Comparison of ENCODE assay signal across 2 cellular contexts in genomic region chr17:44598932-44599297, GRCh38.
A peak's percentile ranks its signal among the peaks of the same experiment; 100 is the strongest.
TF ChIP-seq lines count a peak whose summit lies in the region.

No MANE protein-coding gene starts in this region.

TF ChIP-seq in A549, 52 proteins besides CTCF, POLR2A, EP300 and RAD21:
- TF ChIP-seq HOXB5 (CRISPR knock-in tag; IDR thresholded peaks at IDR 0.05): no peak
- peak; percentile 96 for TF ChIP-seq ZC3H11A (IDR thresholded peaks at IDR 0.05)

TF ChIP-seq in IMR-90, 13 proteins besides CTCF, POLR2A, EP300 and RAD21:
- TF ChIP-seq RCOR1 (IDR thresholded peaks at IDR 0.05; ENCODE audit: insufficient replicate concordance, low read length) (no peak), CHD1 (IDR thresholded peaks at IDR 0.05; ENCODE audit: low read depth, low read length) (no peak), FOS (IDR thresholded peaks at IDR 0.05; ENCODE audit: low read depth, low read length) (no peak), MXI1 (IDR thresholded peaks at IDR 0.05; ENCODE audit: borderline replicate concordance, low read depth, low read length) (no peak), BHLHE40 (IDR thresholded peaks at IDR 0.05; ENCODE audit: low read depth, low read length) (no peak), CEBPB (IDR thresholded peaks at IDR 0.05; ENCODE audit: low read depth, low read length) (no peak), MAZ (IDR thresholded peaks at IDR 0.05; ENCODE audit: borderline replicate concordance, low read depth, low read length) (no peak), SMC3 (IDR thresholded peaks at IDR 0.05; ENCODE audit: low read depth, low read length) (no peak), USF2 (IDR thresholded peaks at IDR 0.05; ENCODE audit: low read depth, low read length) (no peak), NFE2L2 (IDR thresholded peaks at IDR 0.05; ENCODE audit: low read depth, low read length) (no peak), MAFK (IDR thresholded peaks at IDR 0.05; ENCODE audit: low read depth, low read length) (no peak), ELK1 (IDR thresholded peaks at IDR 0.05; ENCODE audit: borderline replicate concordance, low read depth, low read length) (no peak)
TF ChIP-seq in IMR-90: peak in this region for 0.
